17 cellular contexts compared by ENCODE assay signal in the genomic region with DNA sequence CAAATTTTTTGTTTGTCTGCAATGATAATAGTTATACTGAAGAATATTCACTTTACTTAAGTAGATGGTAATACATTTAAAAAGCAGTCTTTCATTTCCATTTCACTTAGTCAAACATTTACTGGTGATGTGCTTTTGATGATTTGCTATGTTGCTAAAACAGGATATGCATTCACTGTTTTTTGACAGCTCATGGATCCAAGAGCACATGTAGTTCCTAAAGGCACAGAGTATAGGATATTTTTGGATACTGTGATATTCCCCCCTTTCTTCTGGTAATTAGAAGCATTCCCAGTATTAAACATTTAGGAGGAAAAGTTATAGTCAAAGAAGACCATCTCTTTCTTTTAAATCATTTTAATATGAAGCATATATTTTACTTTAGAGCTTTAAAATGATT. TPM values are rescaled to one million over a fixed set of nuclear protein-coding genes. Genes with fewer than 3 reads are reported as not detected.
A peak's percentile ranks its signal among the peaks of the same experiment; 100 is the strongest.
DNase-seq lines count a peak whose midpoint lies in the region; ATAC-seq, FAIRE-seq and TF ChIP-seq lines count a peak whose summit lies in the region.
"Had no signal": no experiment of that assay in that cellular context is flagged by ENCODE, and none has a peak within 500 bp of the region (broad histone marks: within the 10 kb centered on the region; RNA-seq: fewer than 3 reads in every experiment).

No MANE protein-coding gene starts in this region.

- H3K4me3 ChIP-seq in right cardiac atrium (ENCODE audit: low read length) (no peak overlapping the region), esophagus muscularis mucosa (no peak overlapping the region), gastrocnemius medialis (no peak overlapping the region), tibial nerve (no peak overlapping the region)
- H3K4me3 ChIP-seq: MG63 had no signal

- TF ChIP-seq POLR2A in esophagus muscularis mucosa (IDR thresholded peaks at IDR 0.05; ENCODE audit: low read depth) (no peak), gastrocnemius medialis (IDR thresholded peaks at IDR 0.05) (no peak), tibial nerve (IDR thresholded peaks at IDR 0.05) (no peak)

- TF ChIP-seq CTCF in esophagus muscularis mucosa (IDR thresholded peaks at IDR 0.05), result no peak
- no peak for TF ChIP-seq CTCF in gastrocnemius medialis (IDR thresholded peaks at IDR 0.05 in 4 of 5, conservative IDR thresholded peaks at IDR 0.05 in 1 of 5)
- TF ChIP-seq CTCF in tibial nerve (IDR thresholded peaks at IDR 0.05), result no peak

- H3K4me1 ChIP-seq in right cardiac atrium (ENCODE audit: control insufficient read depth, insufficient read depth, low read length), result peaks cover 6% of the 10 kb centered on the region
- peaks cover 49 to 94% (median 88%) of the 10 kb centered on the region in 4 donors for H3K4me1 ChIP-seq in esophagus muscularis mucosa
- peaks cover 51 to 66% of the 10 kb centered on the region in 2 donors for H3K4me1 ChIP-seq in gastrocnemius medialis
- peaks cover 2 to 68% (median 24%) of the 10 kb centered on the region in 4 donors for H3K4me1 ChIP-seq in tibial nerve

- H3K27ac ChIP-seq in right cardiac atrium (ENCODE audit: low read length), result no peak overlapping the region
- peak overlapping the region; percentile 18 to 73 (median 48) for H3K27ac ChIP-seq in esophagus muscularis mucosa (replicated peaks in 1 of 4)
- peak overlapping the region; percentile 7 to 74 (median 48) for H3K27ac ChIP-seq in gastrocnemius medialis
- no peak overlapping the region for H3K27ac ChIP-seq in tibial nerve

- DNase-seq in Right ventricle myocardium superior (no peak), right cardiac atrium (no peak), GM18507 (ENCODE audit: extremely low spot score, insufficient read length, low read depth) (no peak), esophagus muscularis mucosa (ENCODE audit: extremely low spot score) (no peak), gastrocnemius medialis (no peak), tibial nerve (ENCODE audit: low spot score in 2 of 2) (no peak)
- DNase-seq: EL, H9, KG1, MG63, NCI-H1092 treated with DMSO at 0.1 percent for 48 hours, NCI-H1694, NCI-H2107, NCI-H226, NCI-H526, RPMI8226 had no signal

- intact Hi-C loops in Right ventricle myocardium superior (cut with DNase I), result no loop called here
- intact Hi-C loops in right cardiac atrium (cut with DNase I), result no loop called here
- intact Hi-C loops in esophagus muscularis mucosa (cut with DNase I), result no loop called here
- intact Hi-C loops in gastrocnemius medialis (cut with DNase I; ENCODE audit: low total_unique reads), result no loop called here

- in situ Hi-C loops in gastrocnemius medialis (cut with MboI; ENCODE audit: low sequenced_read_pairs in 4 of 4), result loop anchor here in 1 of 4 donors (10.0 kb wide), 1 partner anchor 99 kb away; no protein-coding TSS in a partner anchor

- ATAC-seq in Right ventricle myocardium superior (ENCODE audit: poor library complexity) (peak; percentile 36), right cardiac atrium (no peak), gastrocnemius medialis (peak in 1 of 2 donors; percentile 63), GM18868 (IDR thresholded peaks at IDR 0.05; ENCODE audit: unreplicated experiment) (no peak)

- no peaks in the 10 kb centered on the region for H3K27me3 ChIP-seq in right cardiac atrium (ENCODE audit: control insufficient read depth, insufficient read depth)
- no peaks in the 10 kb centered on the region for H3K27me3 ChIP-seq in esophagus muscularis mucosa
- H3K27me3 ChIP-seq in gastrocnemius medialis, result no peaks in the 10 kb centered on the region
- no peaks in the 10 kb centered on the region for H3K27me3 ChIP-seq in tibial nerve
- H3K27me3 ChIP-seq: MG63 had no signal

- no peaks in the 10 kb centered on the region for H3K9me3 ChIP-seq in right cardiac atrium (ENCODE audit: control insufficient read depth, low read length)
- H3K9me3 ChIP-seq in esophagus muscularis mucosa, result no peaks in the 10 kb centered on the region
- no peaks in the 10 kb centered on the region for H3K9me3 ChIP-seq in gastrocnemius medialis
- no peaks in the 10 kb centered on the region for H3K9me3 ChIP-seq in tibial nerve
- H3K9me3 ChIP-seq: MG63 had no signal

- H3K36me3 ChIP-seq in esophagus muscularis mucosa, result peaks cover 0 to 5% (median 0%) of the 10 kb centered on the region in 4 donors
- no peaks in the 10 kb centered on the region for H3K36me3 ChIP-seq in gastrocnemius medialis
- peaks cover 0 to 5% (median 0%) of the 10 kb centered on the region in 3 donors for H3K36me3 ChIP-seq in tibial nerve
- H3K36me3 ChIP-seq: MG63 had no signal

- peak; percentile 12 for FAIRE-seq in GM18507 (lab: Jason Lieb, UNC)

- TF ChIP-seq EP300 in esophagus muscularis mucosa (IDR thresholded peaks at IDR 0.05) (no peak), tibial nerve (IDR thresholded peaks at IDR 0.05) (no peak)

RNA-seq across cellular contexts. Expression of a gene that starts 45.9 kb away (rescaled TPM):
- total RNA-seq in Right ventricle myocardium superior (97.2 TPM), right cardiac atrium (100 to 1,000 TPM; 104 to 128 (median 111) TPM), esophagus muscularis mucosa (100 to 1,000 TPM; 171 to 325 (median 216) TPM), gastrocnemius medialis (10 to 100 TPM; 49.4 to 72.1 (median 57.9) TPM), tibial nerve (10 to 100 TPM; 45.5 to 48.7 (median 46.8) TPM)
- polyA plus RNA-seq in right cardiac atrium, result 110 TPM

Comparison
In these comparisons a context has a peak if more than half of its experiments do, and no peak if none do; other contexts are left out.
1. H3K27ac ChIP-seq: peak in esophagus muscularis mucosa (4 of 4) and gastrocnemius medialis (4 of 4); none in right cardiac atrium (single experiment) and tibial nerve (0 of 4).